In genomic region chr15:74997161-74997942, GRCh38 we compare ENCODE assay signal across 1 cellular context.
TF ChIP-seq lines count a peak whose summit lies in the region.

No MANE protein-coding gene starts in this region.

TF ChIP-seq in neural cell, 6 proteins besides CTCF, POLR2A, EP300 and RAD21 (continued from another document):
- TF ChIP-seq REST (IDR thresholded peaks at IDR 0.05; ENCODE audit: borderline replicate concordance) = no peak
- TF ChIP-seq POLR2AphosphoS5 (IDR thresholded peaks at IDR 0.05) = no peak
- TF ChIP-seq TAF1 (IDR thresholded peaks at IDR 0.05; ENCODE audit: low read depth) = no peak
- no peak for TF ChIP-seq SMC3 (conservative IDR thresholded peaks at IDR 0.05; ENCODE audit: poor library complexity)
